8 cellular contexts compared by ENCODE assay signal in the genomic region with DNA sequence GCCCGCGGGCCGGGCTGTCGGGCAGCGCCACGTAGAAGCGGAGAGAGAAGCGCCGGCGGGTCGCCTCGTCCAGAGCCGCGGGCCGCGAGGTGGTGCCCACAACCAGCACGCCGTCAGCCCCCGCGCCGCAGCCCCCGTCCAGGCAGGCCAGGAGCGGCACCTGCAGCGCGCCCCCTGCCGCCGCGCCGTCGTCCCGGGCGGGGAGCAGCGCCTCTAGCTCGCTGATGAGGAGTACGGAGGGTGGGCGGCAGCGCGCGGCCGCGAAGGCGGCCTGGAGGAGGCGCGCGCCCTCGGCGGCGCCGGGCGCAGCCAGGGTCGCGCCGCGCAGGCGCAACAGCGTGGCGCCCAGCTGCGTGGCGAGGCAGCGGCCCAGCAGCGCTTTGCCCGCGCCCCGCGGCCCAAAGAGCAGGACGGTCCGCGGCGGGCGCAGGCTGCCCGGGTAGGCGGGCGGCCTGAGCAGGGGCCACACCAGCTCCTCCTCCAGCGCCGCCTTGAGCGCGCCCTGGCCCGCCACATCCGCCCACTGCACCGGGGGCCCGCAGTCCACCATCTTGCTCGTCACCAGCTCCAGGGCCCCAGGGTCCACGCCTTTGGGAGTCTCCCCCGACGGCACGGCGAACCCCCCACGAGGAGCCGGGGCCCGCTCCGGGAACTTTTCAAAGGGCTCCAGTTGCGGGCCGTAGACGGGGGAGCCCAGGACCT. TPM values are rescaled to one million over a fixed set of nuclear protein-coding genes. Genes with fewer than 3 reads are reported as not detected.
DNase-seq lines count a peak whose midpoint lies in the region; ATAC-seq and TF ChIP-seq lines count a peak whose summit lies in the region.

No MANE protein-coding gene starts in this region.

- H3K36me3 ChIP-seq in mucosa of rectum (ENCODE audit: control insufficient read depth in 2 of 2, insufficient read depth in 2 of 2, low read length in 2 of 2): no peaks in the 10 kb centered on the region

- intact Hi-C loops in dorsolateral prefrontal cortex (cut with DNase I): loop anchor here (5.0 kb wide), 3 partner anchors 69 to 399 kb away; a partner anchor contains a TSS

- DNase-seq in NCI-H2171 treated with DMSO at 0.1 percent for 48 hours (lab: John Stamatoyannopoulos, UW) (peak; percentile 82), dorsolateral prefrontal cortex (peak; percentile 43 to 82 (median 70))
- peak; percentile 87 for DNase-seq in activated CD4-positive, alpha-beta T cell treated with anti-CD3 and anti-CD28 coated beads for 48 hours
- DNase-seq in stimulated activated CD8-positive, alpha-beta memory T cell treated with anti-CD3 and anti-CD28 coated beads, Interleukin-7, amount 100 ng/mL, for 24 hours (ENCODE audit: low read depth): peak; percentile 60

- no peaks in the 10 kb centered on the region for H3K27me3 ChIP-seq in dorsolateral prefrontal cortex
- H3K27me3 ChIP-seq in mucosa of rectum (ENCODE audit: control insufficient read depth in 2 of 2, insufficient read depth in 2 of 2, low read length in 2 of 2): no peaks in the 10 kb centered on the region

- no peaks in the 10 kb centered on the region for H3K9me3 ChIP-seq in mucosa of rectum (ENCODE audit: control insufficient read depth in 2 of 2, low read length in 2 of 2)

- ATAC-seq in HG02678 (IDR thresholded peaks at IDR 0.05; ENCODE audit: unreplicated experiment): no peak
- no peak for ATAC-seq in GM19395 (IDR thresholded peaks at IDR 0.05; ENCODE audit: unreplicated experiment)

- peak; percentile 8 for TF ChIP-seq CTCF in GM12873 (IDR thresholded peaks at IDR 0.05; ENCODE audit: insufficient read depth, low read depth, low read length, missing control alignments)
- peak in 38 of 56 donors; percentile 11 to 77 (median 46) for TF ChIP-seq CTCF in dorsolateral prefrontal cortex (IDR thresholded peaks at IDR 0.05 in 54 of 56, conservative IDR thresholded peaks at IDR 0.05 in 2 of 56; ENCODE audit: low read depth in 1 of 56, partially characterized antibody in 56 of 56)

- H3K27ac ChIP-seq in dorsolateral prefrontal cortex (peak overlapping the region in 58 of 59 donors; percentile 58 to 96 (median 86)), mucosa of rectum (ENCODE audit: low read depth in 2 of 2, low read length in 2 of 2) (peak overlapping the region; percentile 7 to 23)

- H3K4me3 ChIP-seq in dorsolateral prefrontal cortex (peak overlapping the region; percentile 49 to 78 (median 67)), mucosa of rectum (ENCODE audit: low read length in 2 of 2) (peak overlapping the region; percentile 48)

- peaks cover 0 to 4% of the 10 kb centered on the region in 2 donors for H3K4me1 ChIP-seq in mucosa of rectum (ENCODE audit: control insufficient read depth in 2 of 2, insufficient read depth in 2 of 2, low read length in 2 of 2)

- H3K9ac ChIP-seq in mucosa of rectum (ENCODE audit: low read depth in 1 of 2, low read length in 2 of 2): peak overlapping the region in 1 of 2 donors; percentile 59

RNA-seq across cellular contexts. Expression of a gene that starts 27.6 kb away (rescaled TPM):
- 1 to 10 TPM in 119 of 120 experiments, under 1 TPM in 1; 0.93 to 4.3 (median 2.1) TPM for total RNA-seq in dorsolateral prefrontal cortex
